ENCODE assay signal across 19 cellular contexts in genomic region chr11:83437939-83438338, GRCh38.
DNase-seq lines count a peak whose midpoint lies in the region; ATAC-seq, FAIRE-seq and TF ChIP-seq lines count a peak whose summit lies in the region.
"Had no signal": no experiment of that assay in that cellular context is flagged by ENCODE, and none has a peak within 500 bp of the region (broad histone marks: within the 10 kb centered on the region; RNA-seq: fewer than 3 reads in every experiment).

No MANE protein-coding gene starts in this region.

- POLR2A ChIA-PET in WTC11 (lab: Charles Lee) = no interaction called here

- no peak overlapping the region for H3K27ac ChIP-seq in GM23248
- H3K27ac ChIP-seq in pancreas = no peak overlapping the region
- H3K27ac ChIP-seq: RWPE1, SJCRH30 had no signal

- H3K4me1 ChIP-seq in GM23248 (ENCODE audit: insufficient read depth) (no peaks in the 10 kb centered on the region), pancreas (no peaks in the 10 kb centered on the region)
- H3K4me1 ChIP-seq: BE2C, SJCRH30 had no signal

- in situ Hi-C loops in GM23248 (cut with MboI) = no loop called here

- TF ChIP-seq CTCF in WTC11 (IDR thresholded peaks at IDR 0.05) = no peak
- TF ChIP-seq CTCF in pancreas (IDR thresholded peaks at IDR 0.05) = no peak

- H3K36me3 Mint-ChIP-seq in WTC11 = no peaks in the 10 kb centered on the region
- no peaks in the 10 kb centered on the region for H3K36me3 Mint-ChIP-seq in stimulated activated naive B cell treated with anti-CD40 and anti-IgM and Interleukin-4, amounts not matched to agents 10 μg/mL and 1 μg/mL and 100 μg/mL, for 72 hours
- H3K36me3 Mint-ChIP-seq: CD8-positive, alpha-beta T cell; IgD-negative memory B cell had no signal

- H3K27me3 Mint-ChIP-seq in WTC11 (ENCODE audit: low read depth) = no peaks in the 10 kb centered on the region; the same call in 1 of the 2 replicates
- H3K27me3 Mint-ChIP-seq in stimulated activated naive B cell treated with anti-CD40 and anti-IgM and Interleukin-4, amounts not matched to agents 10 μg/mL and 1 μg/mL and 100 μg/mL, for 72 hours = no peaks in the 10 kb centered on the region

- no peaks in the 10 kb centered on the region for H3K36me3 ChIP-seq in GM23248 (ENCODE audit: low read depth)
- H3K36me3 ChIP-seq in pancreas = no peaks in the 10 kb centered on the region
- H3K36me3 ChIP-seq: BE2C, SJCRH30 had no signal

- H3F3A ChIP-seq in GM23248 (ENCODE audit: insufficient read depth) = no peaks in the 10 kb centered on the region

- H4K20me1 ChIP-seq in GM23248 (ENCODE audit: insufficient read depth) = no peaks in the 10 kb centered on the region

- H3K9me3 ChIP-seq in GM23248 (ENCODE audit: low read depth) (no peaks in the 10 kb centered on the region), pancreas (no peaks in the 10 kb centered on the region)
- H3K9me3 ChIP-seq: BE2C, SJCRH30 had no signal

- H3K27ac Mint-ChIP-seq in WTC11 = peak overlapping the region; percentile 31; the same call in 1 of the 2 replicates
- no peak overlapping the region for H3K27ac Mint-ChIP-seq in stimulated activated naive B cell treated with anti-CD40 and anti-IgM and Interleukin-4, amounts not matched to agents 10 μg/mL and 1 μg/mL and 100 μg/mL, for 72 hours
- H3K27ac Mint-ChIP-seq: CD8-positive, alpha-beta T cell; IgD-negative memory B cell; T-helper 17 cell had no signal

- H3K4me3 ChIP-seq in GM23248 (no peak overlapping the region), pancreas (no peak overlapping the region)
- H3K4me3 ChIP-seq: SJCRH30 had no signal

- H3K27me3 ChIP-seq in GM23248 (replicated peaks; ENCODE audit: insufficient read depth) = no peaks in the 10 kb centered on the region; the same call in 1 of the 2 replicates
- H3K27me3 ChIP-seq in pancreas = no peaks in the 10 kb centered on the region
- H3K27me3 ChIP-seq: BE2C had no signal

- H3K9me3 Mint-ChIP-seq in WTC11 = peaks cover 3% of the 10 kb centered on the region; the same call in 1 of the 2 replicates
- H3K9me3 Mint-ChIP-seq in stimulated activated naive B cell treated with anti-CD40 and anti-IgM and Interleukin-4, amounts not matched to agents 10 μg/mL and 1 μg/mL and 100 μg/mL, for 72 hours = no peaks in the 10 kb centered on the region
- H3K9me3 Mint-ChIP-seq: CD8-positive, alpha-beta T cell had no signal

- CTCF ChIA-PET in WTC11 (lab: Charles Lee) = no interaction called here

- 41 to 48% methylated on average over 4 of the region's 4 CpGs for WGBS in GM23248 (ENCODE audit: low coverage in 1 of 2, low lambda C conversion rate in 2 of 2, missing lambda C conversion rate in 2 of 2), 2 experiments
- WGBS in pancreas, 2 donors = 84 to 90% methylated on average over 4 of the region's 4 CpGs

- H2AFZ ChIP-seq in GM23248 = no peak overlapping the region

- FAIRE-seq in pancreas (lab: Jason Lieb, UNC) = no peak
- FAIRE-seq: GM12891, H54 had no signal

- DNase-seq in COR-L47 (lab: John Stamatoyannopoulos, UW) = peak; percentile 3
- peak; percentile 3 for DNase-seq in GM23248
- DNase-seq in WTC11 (ENCODE audit: low spot score) = no peak
- DNase-seq in stimulated activated naive B cell treated with anti-CD40 and anti-IgM and Interleukin-4, amounts not matched to agents 10 μg/mL and 1 μg/mL and 100 μg/mL, for 72 hours = no peak
- no peak for DNase-seq in HuH-7 (ENCODE audit: low spot score)
- DNase-seq in pancreas = no peak
- no peak for DNase-seq in NCI-H345 treated with DMSO at 0.1 percent for 48 hours (lab: John Stamatoyannopoulos, UW; ENCODE audit: unreplicated experiment)
- DNase-seq: BE2C; CD8-positive, alpha-beta T cell; NCI-H146; NCI-H2081; NCI-H226; NCI-H526; SJCRH30; T-helper 17 cell had no signal

- no peaks in the 10 kb centered on the region for H3K79me2 ChIP-seq in GM23248 (ENCODE audit: insufficient read depth)

- H3K9ac ChIP-seq in GM23248 = no peak overlapping the region

- no peaks in the 10 kb centered on the region for H3K9me2 ChIP-seq in GM23248 (ENCODE audit: insufficient read depth)

- H3K4me1 Mint-ChIP-seq in WTC11 = no peaks in the 10 kb centered on the region; the same call in none of the 2 replicates
- no peaks in the 10 kb centered on the region for H3K4me1 Mint-ChIP-seq in stimulated activated naive B cell treated with anti-CD40 and anti-IgM and Interleukin-4, amounts not matched to agents 10 μg/mL and 1 μg/mL and 100 μg/mL, for 72 hours
- H3K4me1 Mint-ChIP-seq: T-helper 17 cell had no signal

- no peak overlapping the region for H3K4me3 Mint-ChIP-seq in WTC11
- H3K4me3 Mint-ChIP-seq in stimulated activated naive B cell treated with anti-CD40 and anti-IgM and Interleukin-4, amounts not matched to agents 10 μg/mL and 1 μg/mL and 100 μg/mL, for 72 hours = no peak overlapping the region
- H3K4me3 Mint-ChIP-seq: CD8-positive, alpha-beta T cell; IgD-negative memory B cell; T-helper 17 cell had no signal

- intact Hi-C loops in pancreas (cut with DNase I) = no loop called here

- ATAC-seq in WTC11 (no peak), pancreas (no peak)
- peak; percentile 17 to 28 for ATAC-seq in stimulated activated naive B cell treated with anti-CD40 and anti-IgM and Interleukin-4, amounts not matched to agents 10 μg/mL and 1 μg/mL and 100 μg/mL, for 72 hours (replicated peaks)
- ATAC-seq: CD8-positive, alpha-beta T cell; T-helper 17 cell had no signal

- H3K4me2 ChIP-seq in GM23248 (ENCODE audit: unreplicated experiment) = no peak overlapping the region

TF ChIP-seq in WTC11, 78 proteins besides CTCF, POLR2A, EP300 and RAD21:
- TF ChIP-seq FOXK1 (CRISPR knock-in tag; IDR thresholded peaks at IDR 0.05) (no peak), FOXP1 (CRISPR knock-in tag; IDR thresholded peaks at IDR 0.05; ENCODE audit: borderline replicate concordance) (no peak), E2F5 (CRISPR knock-in tag; IDR thresholded peaks at IDR 0.05) (no peak), CREB1 (CRISPR knock-in tag; IDR thresholded peaks at IDR 0.05) (no peak), JUN (CRISPR knock-in tag; IDR thresholded peaks at IDR 0.05) (no peak), TP53 (CRISPR knock-in tag; IDR thresholded peaks at IDR 0.05) (no peak), ATF1 (CRISPR knock-in tag; IDR thresholded peaks at IDR 0.05) (no peak), CREM (CRISPR knock-in tag; IDR thresholded peaks at IDR 0.05) (no peak), TEAD1 (CRISPR knock-in tag; IDR thresholded peaks at IDR 0.05) (no peak)
- TF ChIP-seq, protein P1, sequence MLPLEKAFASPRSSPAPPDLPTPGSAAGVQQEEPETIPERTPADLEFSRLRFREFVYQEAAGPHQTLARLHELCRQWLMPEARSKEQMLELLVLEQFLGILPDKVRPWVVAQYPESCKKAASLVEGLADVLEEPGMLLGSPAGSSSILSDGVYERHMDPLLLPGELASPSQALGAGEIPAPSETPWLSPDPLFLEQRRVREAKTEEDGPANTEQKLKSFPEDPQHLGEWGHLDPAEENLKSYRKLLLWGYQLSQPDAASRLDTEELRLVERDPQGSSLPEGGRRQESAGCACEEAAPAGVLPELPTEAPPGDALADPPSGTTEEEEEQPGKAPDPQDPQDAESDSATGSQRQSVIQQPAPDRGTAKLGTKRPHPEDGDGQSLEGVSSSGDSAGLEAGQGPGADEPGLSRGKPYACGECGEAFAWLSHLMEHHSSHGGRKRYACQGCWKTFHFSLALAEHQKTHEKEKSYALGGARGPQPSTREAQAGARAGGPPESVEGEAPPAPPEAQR (CRISPR knock-in tag; IDR thresholded peaks at IDR 0.05) = no peak
- TF ChIP-seq, protein P2, sequence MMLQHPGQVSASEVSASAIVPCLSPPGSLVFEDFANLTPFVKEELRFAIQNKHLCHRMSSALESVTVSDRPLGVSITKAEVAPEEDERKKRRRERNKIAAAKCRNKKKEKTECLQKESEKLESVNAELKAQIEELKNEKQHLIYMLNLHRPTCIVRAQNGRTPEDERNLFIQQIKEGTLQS (CRISPR knock-in tag; conservative IDR thresholded peaks at IDR 0.05) = no peak
- TF ChIP-seq, protein P3, sequence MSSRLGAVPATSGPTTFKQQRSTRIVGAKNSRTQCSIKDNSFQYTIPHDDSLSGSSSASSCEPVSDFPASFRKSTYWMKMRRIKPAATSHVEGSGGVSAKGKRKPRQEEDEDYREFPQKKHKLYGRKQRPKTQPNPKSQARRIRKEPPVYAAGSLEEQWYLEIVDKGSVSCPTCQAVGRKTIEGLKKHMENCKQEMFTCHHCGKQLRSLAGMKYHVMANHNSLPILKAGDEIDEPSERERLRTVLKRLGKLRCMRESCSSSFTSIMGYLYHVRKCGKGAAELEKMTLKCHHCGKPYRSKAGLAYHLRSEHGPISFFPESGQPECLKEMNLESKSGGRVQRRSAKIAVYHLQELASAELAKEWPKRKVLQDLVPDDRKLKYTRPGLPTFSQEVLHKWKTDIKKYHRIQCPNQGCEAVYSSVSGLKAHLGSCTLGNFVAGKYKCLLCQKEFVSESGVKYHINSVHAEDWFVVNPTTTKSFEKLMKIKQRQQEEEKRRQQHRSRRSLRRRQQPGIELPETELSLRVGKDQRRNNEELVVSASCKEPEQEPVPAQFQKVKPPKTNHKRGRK (CRISPR knock-in tag; IDR thresholded peaks at IDR 0.05; ENCODE audit: borderline replicate concordance) = no peak
TF ChIP-seq in WTC11: peak in this region for 0.

Comparison
In these comparisons a context has a peak if more than half of its experiments do, and no peak if none do; other contexts are left out.
1. DNase-seq: peak in COR-L47 (single experiment) and GM23248 (single experiment); none in WTC11 (single experiment), stimulated activated naive B cell treated with anti-CD40 and anti-IgM and Interleukin-4, amounts not matched to agents 10 μg/mL and 1 μg/mL and 100 μg/mL, for 72 hours (single experiment), HuH-7 (single experiment), pancreas (0 of 6) and NCI-H345 treated with DMSO at 0.1 percent for 48 hours (single experiment).
2. ATAC-seq: peak in stimulated activated naive B cell treated with anti-CD40 and anti-IgM and Interleukin-4, amounts not matched to agents 10 μg/mL and 1 μg/mL and 100 μg/mL, for 72 hours (2 of 2); none in WTC11 (single experiment) and pancreas (0 of 4).